Comparison of ENCODE assay signal across 17 cellular contexts in genomic region chr10:21021843-21022594, GRCh38.
A peak's percentile ranks its signal among the peaks of the same experiment; 100 is the strongest.
DNase-seq lines count a peak whose midpoint lies in the region; ATAC-seq, FAIRE-seq and TF ChIP-seq lines count a peak whose summit lies in the region.
"Had no signal": no experiment of that assay in that cellular context is flagged by ENCODE, and none has a peak within 500 bp of the region (broad histone marks: within the 10 kb centered on the region; RNA-seq: fewer than 3 reads in every experiment).

No MANE protein-coding gene starts in this region.

- CTCF ChIA-PET in PC-9 (lab: Charles Lee), result no interaction called here

- intact Hi-C loops in Right ventricle myocardium superior (cut with DNase I), result no loop called here
- intact Hi-C loops in PC-9 (cut with micrococcal nuclease; ENCODE audit: unreplicated experiment), result no loop called here
- intact Hi-C loops in body of pancreas (cut with DNase I), result no loop called here
- intact Hi-C loops in adrenal gland (cut with DNase I), result no loop called here

- H3K4me3 ChIP-seq in right atrium auricular region (no peak overlapping the region), RWPE2 (ENCODE audit: severe bottlenecking) (no peak overlapping the region), cardiac muscle cell (no peak overlapping the region), PC-9 (no peak overlapping the region), body of pancreas (no peak overlapping the region), adrenal gland (no peak overlapping the region)
- H3K4me3 ChIP-seq: heart right ventricle, lung had no signal

- POLR2A ChIA-PET in PC-9 (lab: Charles Lee; ENCODE audit: unreplicated experiment), result no interaction called here

- no peak for FAIRE-seq in urothelium cell line (lab: Jason Lieb, UNC)

- H3F3A ChIP-seq in PC-9 (ENCODE audit: insufficient read depth, low read depth), result no peaks in the 10 kb centered on the region

- 66 to 67% methylated on average over 12 to 15 of the region's 15 CpGs for WGBS in body of pancreas, 2 donors
- 80 to 84% (median 83%) methylated on average over 15 of the region's 15 CpGs for WGBS in adrenal gland, 4 donors

- TF ChIP-seq POLR2A in body of pancreas (IDR thresholded peaks at IDR 0.05) (no peak), adrenal gland (IDR thresholded peaks at IDR 0.05) (no peak)

- DNase-seq in Right ventricle myocardium superior, result no peak
- no peak for DNase-seq in right atrium auricular region (ENCODE audit: low spot score)
- no peak for DNase-seq in RWPE2 (ENCODE audit: low spot score)
- DNase-seq in cardiac muscle cell (ENCODE audit: low read depth in 1 of 2, low spot score in 1 of 2), result peak; percentile 47 to 93
- DNase-seq in urothelium cell line (ENCODE audit: low spot score), result peak; percentile 14
- no peak for DNase-seq in PC-9
- DNase-seq in body of pancreas, result no peak
- DNase-seq in adrenal gland, result no peak
- DNase-seq: activated CD4-positive, alpha-beta T cell treated with anti-CD3 and anti-CD28 coated beads for 1 hour; activated T-cell treated with anti-CD3 and anti-CD28 coated beads, Interleukin-2, amount 50 U/mL, for 1 hour; heart right ventricle; NCI-H1092 treated with DMSO at 0.1 percent for 48 hours; NCI-H524; stimulated activated CD4-positive, alpha-beta T cell treated with anti-CD3 and anti-CD28 coated beads, Interleukin-1b, Interleukin-23, amount 100 ng/mL, for 48 hours had no signal

- TF ChIP-seq CTCF in right atrium auricular region (IDR thresholded peaks at IDR 0.05), result peak in 1 of 2 donors; percentile 14
- TF ChIP-seq CTCF in RWPE2 (IDR thresholded peaks at IDR 0.05; ENCODE audit: poor library complexity, severe bottlenecking), result no peak
- peak; percentile 14 for TF ChIP-seq CTCF in cardiac muscle cell (IDR thresholded peaks at IDR 0.05; ENCODE audit: low read depth, low read length)
- no peak for TF ChIP-seq CTCF in PC-9 (conservative IDR thresholded peaks at IDR 0.05)
- TF ChIP-seq CTCF in body of pancreas (IDR thresholded peaks at IDR 0.05), result no peak
- TF ChIP-seq CTCF in adrenal gland (IDR thresholded peaks at IDR 0.05), result no peak

- H3K27ac ChIP-seq in right atrium auricular region (no peak overlapping the region), RWPE2 (ENCODE audit: poor library complexity, severe bottlenecking) (peak overlapping the region; percentile 60), cardiac muscle cell (no peak overlapping the region), PC-9 (no peak overlapping the region), body of pancreas (no peak overlapping the region), adrenal gland (no peak overlapping the region)
- H3K27ac ChIP-seq: parathyroid adenoma had no signal

- H3K36me3 ChIP-seq in right atrium auricular region (no peaks in the 10 kb centered on the region), RWPE2 (ENCODE audit: low read depth) (no peaks in the 10 kb centered on the region), cardiac muscle cell (no peaks in the 10 kb centered on the region), PC-9 (ENCODE audit: low read depth) (no peaks in the 10 kb centered on the region), body of pancreas (replicated peaks in 1 of 2; ENCODE audit: insufficient read depth in 1 of 2, low read depth in 2 of 2) (no peaks in the 10 kb centered on the region), adrenal gland (replicated peaks in 1 of 2) (no peaks in the 10 kb centered on the region)
- H3K36me3 ChIP-seq: heart right ventricle had no signal

- H2AFZ ChIP-seq in PC-9, result no peak overlapping the region
- H2AFZ ChIP-seq: parathyroid adenoma had no signal

- H3K4me1 ChIP-seq in right atrium auricular region (no peaks in the 10 kb centered on the region), RWPE2 (ENCODE audit: insufficient read depth, poor library complexity, severe bottlenecking) (peaks cover 13% of the 10 kb centered on the region), cardiac muscle cell (ENCODE audit: low read depth) (peaks cover 7% of the 10 kb centered on the region), PC-9 (replicated peaks; ENCODE audit: insufficient read depth) (no peaks in the 10 kb centered on the region), body of pancreas (no peaks in the 10 kb centered on the region), adrenal gland (replicated peaks in 1 of 2) (no peaks in the 10 kb centered on the region)
- H3K4me1 ChIP-seq: parathyroid adenoma had no signal

- no peaks in the 10 kb centered on the region for H3K27me3 ChIP-seq in right atrium auricular region
- no peaks in the 10 kb centered on the region for H3K27me3 ChIP-seq in RWPE2 (ENCODE audit: insufficient read depth, poor library complexity, severe bottlenecking)
- no peaks in the 10 kb centered on the region for H3K27me3 ChIP-seq in cardiac muscle cell
- H3K27me3 ChIP-seq in PC-9 (ENCODE audit: insufficient read depth, low read depth), result no peaks in the 10 kb centered on the region
- H3K27me3 ChIP-seq in body of pancreas, result no peaks in the 10 kb centered on the region
- H3K27me3 ChIP-seq in adrenal gland, result no peaks in the 10 kb centered on the region
- H3K27me3 ChIP-seq: heart right ventricle had no signal

- no peaks in the 10 kb centered on the region for H3K9me3 ChIP-seq in right atrium auricular region
- no peaks in the 10 kb centered on the region for H3K9me3 ChIP-seq in RWPE2 (ENCODE audit: severe bottlenecking)
- no peaks in the 10 kb centered on the region for H3K9me3 ChIP-seq in cardiac muscle cell (ENCODE audit: low read depth)
- no peaks in the 10 kb centered on the region for H3K9me3 ChIP-seq in PC-9 (ENCODE audit: insufficient read depth, low read depth)
- no peaks in the 10 kb centered on the region for H3K9me3 ChIP-seq in body of pancreas
- no peaks in the 10 kb centered on the region for H3K9me3 ChIP-seq in adrenal gland (replicated peaks in 1 of 3)
- H3K9me3 ChIP-seq: heart right ventricle had no signal

- peak; percentile 47 for ATAC-seq in Right ventricle myocardium superior (ENCODE audit: poor library complexity)
- no peak for ATAC-seq in RWPE2 (ENCODE audit: low read depth)
- ATAC-seq in body of pancreas, result no peak
- ATAC-seq: stimulated activated effector memory CD8-positive, alpha-beta T cell treated with anti-CD3 and anti-CD28 coated beads, Interleukin-12 subunit alpha, Interleukin-12 subunit beta, amount 100 ng/mL, for 72 hours had no signal

- no TSS peak for BruUV-seq in PC-9 (replicated peaks; lab: Mats Ljungman, UMichigan)

- no peaks in the 10 kb centered on the region for H3K79me2 ChIP-seq in PC-9 (ENCODE audit: low read depth)

- H3K9me2 ChIP-seq in PC-9 (ENCODE audit: insufficient read depth), result no peaks in the 10 kb centered on the region

- no peaks in the 10 kb centered on the region for H4K20me1 ChIP-seq in PC-9 (ENCODE audit: insufficient read depth)

- H3K4me2 ChIP-seq in PC-9, result no peak overlapping the region

Comparison
In these comparisons a context has a peak if more than half of its experiments do, and no peak if none do; other contexts are left out.
1. DNase-seq: peak in cardiac muscle cell (2 of 2) and urothelium cell line (single experiment); none in Right ventricle myocardium superior (single experiment), right atrium auricular region (single experiment), RWPE2 (single experiment), PC-9 (0 of 2), body of pancreas (0 of 4) and adrenal gland (0 of 7).